1 cellular context compared by ENCODE assay signal in genomic region chr19:1223018-1223855, GRCh38.
TF ChIP-seq lines count a peak whose summit lies in the region.

No MANE protein-coding gene starts in this region.

TF ChIP-seq in H1, 55 proteins besides CTCF, POLR2A, EP300 and RAD21:
- TF ChIP-seq RBBP5 (IDR thresholded peaks at IDR 0.05; ENCODE audit: borderline replicate concordance, low read depth, low read length) (no peak), KDM1A (IDR thresholded peaks at IDR 0.05; ENCODE audit: borderline replicate concordance, low read length) (no peak), GABPA (IDR thresholded peaks at IDR 0.05; ENCODE audit: borderline replicate concordance, insufficient read depth, low read length) (peak; percentile 82; the same call in 1 of the 2 replicates)
